ENCODE assay signal across 15 cellular contexts in genomic region chr1:56545711-56546110, GRCh38. TPM values are rescaled to one million over a fixed set of nuclear protein-coding genes. Genes with fewer than 3 reads are reported as not detected.
"Had no signal": no experiment of that assay in that cellular context is flagged by ENCODE, and none has a peak within 500 bp of the region (broad histone marks: within the 10 kb centered on the region; RNA-seq: fewer than 3 reads in every experiment).

No MANE protein-coding gene starts in this region.

- DNase-seq: activated CD4-positive, alpha-beta T cell treated with anti-CD3 and anti-CD28 coated beads, Interleukin-2, amount 50 U/mL, for 1 hour; activated CD8-positive, alpha-beta memory T cell treated with anti-CD3 and anti-CD28 coated beads for 24 hours; activated naive CD4-positive, alpha-beta T cell treated with Interleukin-2 at 50 U/mL for 16 hours; activated naive CD8-positive, alpha-beta T cell treated with anti-CD3 and anti-CD28 coated beads, Interleukin-2, amount 50 U/mL, for 24 hours; aorta; erythroblast; nephron progenitor cell; occipital lobe had no signal

- FAIRE-seq: bronchial epithelial cell, keratinocyte had no signal

- H3K27ac ChIP-seq: hepatocyte, tibial nerve had no signal

- H3K27me3 ChIP-seq: hepatocyte, tibial nerve had no signal

- H3K36me3 ChIP-seq: tibial nerve had no signal

- H3K4me3 ChIP-seq: hepatocyte, tibial nerve had no signal

- H2AFZ ChIP-seq: hepatocyte had no signal

- H3K9me3 ChIP-seq: tibial nerve had no signal

- ATAC-seq: activated CD4-positive, CD25-positive, alpha-beta regulatory T cell treated with anti-CD3 and anti-CD28 coated beads, Interleukin-2, amount 50 U/mL, for 24 hours; activated naive CD8-positive, alpha-beta T cell treated with anti-CD3 and anti-CD28 coated beads, Interleukin-2, amount 50 U/mL, for 24 hours; stimulated activated memory B cell treated with anti-CD40 and anti-IgM and Interleukin-4, amounts not matched to agents 10 μg/mL and 1 μg/mL and 100 μg/mL, for 72 hours had no signal

- H3K4me2 ChIP-seq: hepatocyte had no signal

RNA-seq across cellular contexts. Expression of gene PLPP3, which starts 33.7 kb away (rescaled TPM):
- total RNA-seq: activated T-helper 1 cell treated with anti-CD3 and anti-CD28 coated beads, Interleukin-12 subunit alpha, Interleukin-12 subunit beta, Interleukin-2, Interleukin-4 antibody, amounts not matched to agents 30 ng/mL and 10 ng/mL and 1 ng/mL, durations not matched to agents 14 hours and 24 hours and 36 hours had no signal
